Comparison of ENCODE assay signal across 9 cellular contexts in the genomic region with DNA sequence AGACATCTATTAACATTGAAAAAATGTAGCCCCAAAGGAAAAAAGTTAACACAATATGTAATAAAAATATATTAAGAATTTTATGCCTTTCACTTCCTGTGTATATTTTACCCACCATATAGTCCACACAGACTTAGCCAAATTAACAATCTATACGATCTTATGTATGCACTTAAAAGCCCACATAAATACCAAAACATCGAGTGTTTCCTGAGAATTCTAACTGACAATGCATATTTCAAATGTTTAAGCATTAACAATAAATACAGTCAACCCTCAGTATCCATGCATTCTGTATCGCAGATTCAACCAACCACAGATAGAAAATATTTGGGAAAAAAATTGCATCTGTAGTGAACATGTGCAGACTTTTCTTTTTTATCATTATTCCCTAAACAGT.
"Had no signal": no experiment of that assay in that cellular context is flagged by ENCODE, and none has a peak within 500 bp of the region (broad histone marks: within the 10 kb centered on the region; RNA-seq: fewer than 3 reads in every experiment).

No MANE protein-coding gene starts in this region.

- H3K9me3 Mint-ChIP-seq: HFFc6 had no signal

- H3K27ac Mint-ChIP-seq: HFFc6, IgD-negative memory B cell had no signal

- H3K36me3 Mint-ChIP-seq: IgD-negative memory B cell had no signal

- H3K27me3 Mint-ChIP-seq: IgD-negative memory B cell had no signal

- H3K4me1 ChIP-seq: HAP-1 had no signal

- H3K4me3 Mint-ChIP-seq: HFFc6, IgD-negative memory B cell had no signal

- H3K27ac ChIP-seq: GM23248 had no signal

- ATAC-seq: HCT116, HepG2 had no signal

- H3K9ac ChIP-seq: GM23248 had no signal

- H3K4me1 Mint-ChIP-seq: IgD-negative memory B cell had no signal

- H3K36me3 ChIP-seq: HAP-1 had no signal

- H3K9me3 ChIP-seq: HAP-1 had no signal

- DNase-seq: GM23248, GOT3, H7, HFFc6, KG1 had no signal

- H2AFZ ChIP-seq: GM23248 had no signal

- H3K4me3 ChIP-seq: GM23248, HAP-1 had no signal
